ENCODE assay signal across 1 cellular context in the genomic region with DNA sequence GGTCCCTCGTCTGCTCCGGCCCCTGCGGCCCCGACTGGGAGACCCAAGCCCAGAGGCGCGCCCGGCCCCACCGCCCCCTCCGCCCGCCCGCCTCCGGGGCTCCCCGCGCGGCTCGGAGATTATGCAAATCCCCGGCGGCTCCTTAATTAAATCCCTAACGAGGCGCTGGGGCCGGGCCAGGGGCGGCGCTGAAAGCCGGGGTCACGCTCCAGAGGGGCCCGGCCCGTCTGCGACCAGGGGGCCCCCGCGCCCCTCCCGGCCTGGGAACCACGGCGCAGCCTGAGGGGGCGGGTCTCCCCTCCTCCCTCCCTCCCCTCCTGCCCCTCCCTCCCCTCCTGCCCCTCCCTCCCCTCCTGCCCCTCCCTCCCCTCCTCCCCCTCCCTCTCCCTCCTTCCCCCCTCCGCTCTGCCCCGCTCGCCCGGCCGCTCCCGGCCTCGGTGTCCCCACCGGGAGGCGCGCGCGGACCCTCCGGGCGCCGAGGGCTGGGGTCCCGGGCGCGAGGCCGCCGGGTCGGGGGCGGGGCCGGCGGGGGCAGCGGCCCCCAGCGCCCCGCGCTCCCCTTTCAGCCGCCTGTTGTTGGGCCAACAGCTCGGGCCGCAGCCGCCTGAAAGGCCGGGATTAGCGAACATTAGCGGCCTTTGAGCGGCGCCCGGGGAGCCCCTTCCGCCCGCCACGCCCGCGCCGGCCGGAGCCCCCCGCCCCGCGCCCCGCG.
TF ChIP-seq lines count a peak whose summit lies in the region.

No MANE protein-coding gene starts in this region.

TF ChIP-seq in H1, 55 proteins besides CTCF, POLR2A, EP300 and RAD21:
- TF ChIP-seq KDM4A (IDR thresholded peaks at IDR 0.05; ENCODE audit: low read depth, low read length, severe bottlenecking) = peak; percentile 6
- TF ChIP-seq TAF1 (IDR thresholded peaks at IDR 0.05; ENCODE audit: low read depth, low read length) = no peak
TF ChIP-seq in H1: peak in this region for 1.
